27 cellular contexts compared by ENCODE assay signal in genomic region chr1:187871177-187871576, GRCh38.
DNase-seq lines count a peak whose midpoint lies in the region; ATAC-seq and TF ChIP-seq lines count a peak whose summit lies in the region.
"Had no signal": no experiment of that assay in that cellular context is flagged by ENCODE, and none has a peak within 500 bp of the region (broad histone marks: within the 10 kb centered on the region; RNA-seq: fewer than 3 reads in every experiment).

No MANE protein-coding gene starts in this region.

- TF ChIP-seq CTCF in progenitor cell of endocrine pancreas (IDR thresholded peaks at IDR 0.05; ENCODE audit: unreplicated experiment) (no peak), GM13976 (IDR thresholded peaks at IDR 0.05; ENCODE audit: borderline replicate concordance, control extremely low read depth, extremely low read depth, insufficient read depth, missing control alignments) (no peak)

- H3K27ac Mint-ChIP-seq in progenitor cell of endocrine pancreas = peak overlapping the region; percentile 82
- H3K27ac Mint-ChIP-seq: activated naive CD8-positive, alpha-beta T cell; activated T-helper 2 cell treated with anti-CD3 and anti-CD28 coated beads, Interferon-gamma antibody, Interleukin-2, Interleukin-4, amounts not matched to agents 10 μg/mL and 5 μg/mL and 100 μg/mL, durations not matched to agents 14 hours and 24 hours and 36 hours; CD4-positive, CD25-positive, alpha-beta regulatory T cell; memory B cell had no signal

- no peak overlapping the region for H3K4me3 Mint-ChIP-seq in progenitor cell of endocrine pancreas (ENCODE audit: low read depth)
- H3K4me3 Mint-ChIP-seq: activated naive CD8-positive, alpha-beta T cell; CD4-positive, CD25-positive, alpha-beta regulatory T cell; memory B cell had no signal

- no peaks in the 10 kb centered on the region for H3K27me3 Mint-ChIP-seq in progenitor cell of endocrine pancreas
- H3K27me3 Mint-ChIP-seq: activated naive CD8-positive, alpha-beta T cell; CD4-positive, CD25-positive, alpha-beta regulatory T cell; memory B cell had no signal

- in situ Hi-C loops in GM13976 (cut with MboI; ENCODE audit: low sequenced_read_pairs, unreplicated experiment) = no loop called here

- peaks cover 2% of the 10 kb centered on the region for H3K4me1 Mint-ChIP-seq in progenitor cell of endocrine pancreas (ENCODE audit: low read depth)
- H3K4me1 Mint-ChIP-seq: CD4-positive, CD25-positive, alpha-beta regulatory T cell; memory B cell had no signal

- DNase-seq in NCI-H1105 (lab: John Stamatoyannopoulos, UW) (peak; percentile 45), NCI-H446 treated with DMSO at 0.1 percent for 48 hours (lab: John Stamatoyannopoulos, UW) (peak; percentile 92), dedifferentiated amniotic fluid mesenchymal stem cell (ENCODE audit: extremely low spot score) (peak; percentile 38), progenitor cell of endocrine pancreas (ENCODE audit: low spot score, unreplicated experiment) (no peak), GM13976 (ENCODE audit: low spot score) (no peak), LoVo (ENCODE audit: low spot score) (no peak), HPDE6-E6E7 (ENCODE audit: extremely low spot score) (no peak)
- DNase-seq: activated CD4-positive, alpha-beta T cell treated with anti-CD3 and anti-CD28 coated beads, Interleukin-2, amount 50 U/mL, for 48 hours; activated CD8-positive, alpha-beta memory T cell treated with anti-CD3 and anti-CD28 coated beads, Interleukin-2, amount 50 U/mL, for 48 hours; caudate nucleus; CD4-positive, CD25-positive, alpha-beta regulatory T cell; dorsolateral prefrontal cortex; GDM1; heart right ventricle; left colon; NCI-H2029; occipital lobe; RPMI8226; small intestine; stimulated activated CD4-positive, alpha-beta T cell treated with anti-CD3 and anti-CD28 coated beads, Interleukin-2, amount 100 ng/mL, for 24 hours; substantia nigra; T-helper 2 cell; upper lobe of left lung had no signal

- H3K36me3 Mint-ChIP-seq in progenitor cell of endocrine pancreas (ENCODE audit: insufficient read depth) = no peaks in the 10 kb centered on the region
- H3K36me3 Mint-ChIP-seq: activated naive CD8-positive, alpha-beta T cell; CD4-positive, CD25-positive, alpha-beta regulatory T cell; memory B cell had no signal

- no peak for ATAC-seq in GM19023 (IDR thresholded peaks at IDR 0.05; ENCODE audit: unreplicated experiment)
- ATAC-seq: heart right ventricle, left colon had no signal

- H3K9me3 Mint-ChIP-seq in progenitor cell of endocrine pancreas (ENCODE audit: low read depth) = no peaks in the 10 kb centered on the region

Comparison
In these comparisons a context has a peak if more than half of its experiments do, and no peak if none do; other contexts are left out.
1. DNase-seq: peak in NCI-H1105 (single experiment), NCI-H446 treated with DMSO at 0.1 percent for 48 hours (single experiment) and dedifferentiated amniotic fluid mesenchymal stem cell (single experiment); none in progenitor cell of endocrine pancreas (single experiment), GM13976 (single experiment), LoVo (single experiment) and HPDE6-E6E7 (single experiment).